1 cellular context compared by ENCODE assay signal in the genomic region with DNA sequence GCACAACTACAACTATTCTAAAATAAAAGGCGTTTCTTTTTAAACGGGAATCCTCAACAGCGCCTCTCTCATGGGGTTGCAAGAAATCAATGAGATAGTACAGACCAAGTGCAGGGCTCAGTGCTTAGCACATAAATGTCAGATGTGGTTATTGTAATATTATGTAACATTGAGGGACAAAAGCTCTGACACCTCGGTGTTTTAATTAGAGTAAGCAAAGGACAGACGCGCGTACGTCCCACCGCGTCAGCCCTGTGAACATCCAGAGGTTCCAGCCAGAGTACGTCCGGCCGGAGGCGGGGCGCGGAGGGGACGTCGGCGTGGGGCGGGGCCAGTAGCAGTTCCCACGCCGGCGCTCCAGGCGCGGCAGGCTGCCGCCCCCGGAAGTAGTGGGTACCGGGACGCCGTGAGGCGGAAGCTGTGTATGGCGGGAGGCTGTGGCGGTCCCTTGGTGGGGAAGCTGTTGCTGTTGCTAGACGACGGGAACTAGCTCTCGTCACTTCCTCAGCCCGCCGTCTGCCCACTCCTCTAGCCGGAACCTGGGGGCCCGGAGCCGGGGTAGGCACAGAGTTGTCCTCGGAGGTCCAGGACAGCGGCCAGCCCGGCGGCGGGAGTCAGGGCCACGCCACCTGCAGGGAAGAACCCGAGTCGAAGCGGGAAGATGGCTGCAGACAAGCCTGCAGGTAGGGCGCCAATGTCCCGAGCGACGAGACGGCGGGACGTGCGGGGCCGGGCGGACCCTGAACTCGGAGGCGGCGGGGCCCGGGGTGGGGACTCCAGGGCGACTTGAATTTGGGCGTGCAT.
A peak's percentile ranks its signal among the peaks of the same experiment; 100 is the strongest.
TF ChIP-seq lines count a peak whose summit lies in the region.

A gene with protein sequence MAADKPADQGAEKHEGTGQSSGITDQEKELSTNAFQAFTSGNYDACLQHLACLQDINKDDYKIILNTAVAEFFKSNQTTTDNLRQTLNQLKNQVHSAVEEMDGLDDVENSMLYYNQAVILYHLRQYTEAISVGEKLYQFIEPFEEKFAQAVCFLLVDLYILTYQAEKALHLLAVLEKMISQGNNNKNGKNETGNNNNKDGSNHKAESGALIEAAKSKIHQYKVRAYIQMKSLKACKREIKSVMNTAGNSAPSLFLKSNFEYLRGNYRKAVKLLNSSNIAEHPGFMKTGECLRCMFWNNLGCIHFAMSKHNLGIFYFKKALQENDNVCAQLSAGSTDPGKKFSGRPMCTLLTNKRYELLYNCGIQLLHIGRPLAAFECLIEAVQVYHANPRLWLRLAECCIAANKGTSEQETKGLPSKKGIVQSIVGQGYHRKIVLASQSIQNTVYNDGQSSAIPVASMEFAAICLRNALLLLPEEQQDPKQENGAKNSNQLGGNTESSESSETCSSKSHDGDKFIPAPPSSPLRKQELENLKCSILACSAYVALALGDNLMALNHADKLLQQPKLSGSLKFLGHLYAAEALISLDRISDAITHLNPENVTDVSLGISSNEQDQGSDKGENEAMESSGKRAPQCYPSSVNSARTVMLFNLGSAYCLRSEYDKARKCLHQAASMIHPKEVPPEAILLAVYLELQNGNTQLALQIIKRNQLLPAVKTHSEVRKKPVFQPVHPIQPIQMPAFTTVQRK (plus strand): TSS at position 389 of the 804 bp plus-strand sequence. CDS start 273 bp downstream, at position 662.

TF ChIP-seq in HEK293, 187 proteins besides CTCF, POLR2A, EP300 and RAD21 (continued from another document):
- TF ChIP-seq, protein P1, sequence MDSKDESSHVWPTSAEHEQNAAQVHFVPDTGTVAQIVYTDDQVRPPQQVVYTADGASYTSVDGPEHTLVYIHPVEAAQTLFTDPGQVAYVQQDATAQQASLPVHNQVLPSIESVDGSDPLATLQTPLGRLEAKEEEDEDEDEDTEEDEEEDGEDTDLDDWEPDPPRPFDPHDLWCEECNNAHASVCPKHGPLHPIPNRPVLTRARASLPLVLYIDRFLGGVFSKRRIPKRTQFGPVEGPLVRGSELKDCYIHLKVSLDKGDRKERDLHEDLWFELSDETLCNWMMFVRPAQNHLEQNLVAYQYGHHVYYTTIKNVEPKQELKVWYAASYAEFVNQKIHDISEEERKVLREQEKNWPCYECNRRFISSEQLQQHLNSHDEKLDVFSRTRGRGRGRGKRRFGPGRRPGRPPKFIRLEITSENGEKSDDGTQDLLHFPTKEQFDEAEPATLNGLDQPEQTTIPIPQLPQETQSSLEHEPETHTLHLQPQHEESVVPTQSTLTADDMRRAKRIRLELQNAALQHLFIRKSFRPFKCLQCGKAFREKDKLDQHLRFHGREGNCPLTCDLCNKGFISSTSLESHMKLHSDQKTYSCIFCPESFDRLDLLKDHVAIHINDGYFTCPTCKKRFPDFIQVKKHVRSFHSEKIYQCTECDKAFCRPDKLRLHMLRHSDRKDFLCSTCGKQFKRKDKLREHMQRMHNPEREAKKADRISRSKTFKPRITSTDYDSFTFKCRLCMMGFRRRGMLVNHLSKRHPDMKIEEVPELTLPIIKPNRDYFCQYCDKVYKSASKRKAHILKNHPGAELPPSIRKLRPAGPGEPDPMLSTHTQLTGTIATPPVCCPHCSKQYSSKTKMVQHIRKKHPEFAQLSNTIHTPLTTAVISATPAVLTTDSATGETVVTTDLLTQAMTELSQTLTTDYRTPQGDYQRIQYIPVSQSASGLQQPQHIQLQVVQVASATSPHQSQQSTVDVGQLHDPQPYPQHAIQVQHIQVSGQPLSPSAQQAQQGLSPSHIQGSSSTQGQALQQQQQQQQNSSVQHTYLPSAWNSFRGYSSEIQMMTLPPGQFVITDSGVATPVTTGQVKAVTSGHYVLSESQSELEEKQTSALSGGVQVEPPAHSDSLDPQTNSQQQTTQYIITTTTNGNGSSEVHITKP (tag by site-specific recombination; IDR thresholded peaks at IDR 0.05), result peak; percentile 100
- TF ChIP-seq ZSCAN30 (tag by site-specific recombination; IDR thresholded peaks at IDR 0.05), result peak; percentile 73; the same call in 1 of the 2 replicates
- no peak for TF ChIP-seq REPIN1 (tag by site-specific recombination; IDR thresholded peaks at IDR 0.05; ENCODE audit: low read depth)
- TF ChIP-seq, protein P2, sequence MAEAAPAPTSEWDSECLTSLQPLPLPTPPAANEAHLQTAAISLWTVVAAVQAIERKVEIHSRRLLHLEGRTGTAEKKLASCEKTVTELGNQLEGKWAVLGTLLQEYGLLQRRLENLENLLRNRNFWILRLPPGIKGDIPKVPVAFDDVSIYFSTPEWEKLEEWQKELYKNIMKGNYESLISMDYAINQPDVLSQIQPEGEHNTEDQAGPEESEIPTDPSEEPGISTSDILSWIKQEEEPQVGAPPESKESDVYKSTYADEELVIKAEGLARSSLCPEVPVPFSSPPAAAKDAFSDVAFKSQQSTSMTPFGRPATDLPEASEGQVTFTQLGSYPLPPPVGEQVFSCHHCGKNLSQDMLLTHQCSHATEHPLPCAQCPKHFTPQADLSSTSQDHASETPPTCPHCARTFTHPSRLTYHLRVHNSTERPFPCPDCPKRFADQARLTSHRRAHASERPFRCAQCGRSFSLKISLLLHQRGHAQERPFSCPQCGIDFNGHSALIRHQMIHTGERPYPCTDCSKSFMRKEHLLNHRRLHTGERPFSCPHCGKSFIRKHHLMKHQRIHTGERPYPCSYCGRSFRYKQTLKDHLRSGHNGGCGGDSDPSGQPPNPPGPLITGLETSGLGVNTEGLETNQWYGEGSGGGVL (tag by site-specific recombination; IDR thresholded peaks at IDR 0.05), result peak; percentile 44; the same call in 1 of the 2 replicates
- TF ChIP-seq ZBTB8A (tag by site-specific recombination; IDR thresholded peaks at IDR 0.05), result peak; percentile 66
- peak; percentile 76 for TF ChIP-seq GLIS2 (tag by site-specific recombination; IDR thresholded peaks at IDR 0.05)
- TF ChIP-seq ZNF664 (tag by site-specific recombination; IDR thresholded peaks at IDR 0.05), result peak; percentile 66; the same call in 1 of the 2 replicates
- TF ChIP-seq ZNF140 (tag by site-specific recombination; IDR thresholded peaks at IDR 0.05), result no peak
- TF ChIP-seq ZXDB (tag by site-specific recombination; IDR thresholded peaks at IDR 0.05), result peak; percentile 53
- TF ChIP-seq ZFHX2 (tag by site-specific recombination; conservative IDR thresholded peaks at IDR 0.05), result peak; percentile 67; the same call in 1 of the 2 replicates
